ENCODE assay signal across 19 cellular contexts in the genomic region with DNA sequence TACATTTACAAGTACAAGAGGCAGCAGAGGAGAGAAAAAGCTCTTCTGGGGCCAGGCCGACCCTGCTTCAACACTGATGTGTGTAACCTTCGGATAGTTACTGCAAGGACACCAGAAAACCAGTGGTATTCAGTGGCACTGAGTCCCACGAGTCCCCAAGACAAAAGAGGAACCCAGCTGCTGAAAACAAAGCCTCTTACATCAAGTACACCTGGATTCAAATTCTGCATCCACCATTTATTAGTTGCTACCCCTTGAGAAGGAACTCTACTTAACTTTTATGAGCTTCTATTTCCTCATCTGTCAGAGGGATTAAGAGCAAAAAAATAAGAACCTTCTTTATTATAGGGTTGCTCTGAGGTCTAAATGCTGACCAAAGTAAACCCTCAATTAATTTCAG.
"Had no signal": no experiment of that assay in that cellular context is flagged by ENCODE, and none has a peak within 500 bp of the region (broad histone marks: within the 10 kb centered on the region; RNA-seq: fewer than 3 reads in every experiment).

No MANE protein-coding gene starts in this region.

- H3K4me3 ChIP-seq: esophagus squamous epithelium, hepatocyte, mucosa of descending colon, pancreas had no signal

- H3K9me3 Mint-ChIP-seq: activated naive CD4-positive, alpha-beta T cell treated with anti-CD3 and anti-CD28 coated beads, Interleukin-2, amount 10 ng/mL, durations not matched to agents 7 days and 5 days; activated T-helper 2 cell treated with anti-CD3 and anti-CD28 coated beads, Interferon-gamma antibody, Interleukin-2, Interleukin-4, amounts not matched to agents 10 μg/mL and 5 μg/mL and 100 μg/mL, durations not matched to agents 14 hours and 24 hours and 36 hours; central memory CD8-positive, alpha-beta T cell; memory B cell; stimulated activated memory B cell treated with anti-CD40 and anti-IgM and Interleukin-4, amounts not matched to agents 10 μg/mL and 1 μg/mL and 100 μg/mL, for 72 hours; T-cell had no signal

- H3K27ac Mint-ChIP-seq: activated naive CD4-positive, alpha-beta T cell treated with anti-CD3 and anti-CD28 coated beads, Interleukin-2, amount 10 ng/mL, durations not matched to agents 7 days and 5 days; activated T-helper 2 cell treated with anti-CD3 and anti-CD28 coated beads, Interferon-gamma antibody, Interleukin-2, Interleukin-4, amounts not matched to agents 10 μg/mL and 5 μg/mL and 100 μg/mL, durations not matched to agents 14 hours and 24 hours and 36 hours; memory B cell; naive thymus-derived CD4-positive, alpha-beta T cell; stimulated activated memory B cell treated with anti-CD40 and anti-IgM and Interleukin-4, amounts not matched to agents 10 μg/mL and 1 μg/mL and 100 μg/mL, for 72 hours; T-cell had no signal

- H3K27me3 Mint-ChIP-seq: activated naive CD4-positive, alpha-beta T cell treated with anti-CD3 and anti-CD28 coated beads, Interleukin-2, amount 10 ng/mL, durations not matched to agents 7 days and 5 days; central memory CD8-positive, alpha-beta T cell; memory B cell; naive thymus-derived CD4-positive, alpha-beta T cell; stimulated activated memory B cell treated with anti-CD40 and anti-IgM and Interleukin-4, amounts not matched to agents 10 μg/mL and 1 μg/mL and 100 μg/mL, for 72 hours; T-cell had no signal

- FAIRE-seq: endothelial cell of umbilical vein, keratinocyte, pancreas had no signal

- H3K4me2 ChIP-seq: hepatocyte had no signal

- ATAC-seq: activated CD4-positive, CD25-positive, alpha-beta regulatory T cell treated with anti-CD3 and anti-CD28 coated beads, Interleukin-2, amount 50 U/mL, for 24 hours; left lobe of liver; mucosa of descending colon; naive thymus-derived CD4-positive, alpha-beta T cell; pancreas; stimulated activated memory B cell treated with anti-CD40 and anti-IgM and Interleukin-4, amounts not matched to agents 10 μg/mL and 1 μg/mL and 100 μg/mL, for 72 hours; T-cell had no signal

- H2AFZ ChIP-seq: hepatocyte had no signal

- H3K9me3 ChIP-seq: esophagus squamous epithelium, mucosa of descending colon, pancreas had no signal

- H3K4me3 Mint-ChIP-seq: activated naive CD4-positive, alpha-beta T cell treated with anti-CD3 and anti-CD28 coated beads, Interleukin-2, amount 10 ng/mL, durations not matched to agents 7 days and 5 days; central memory CD8-positive, alpha-beta T cell; memory B cell; stimulated activated memory B cell treated with anti-CD40 and anti-IgM and Interleukin-4, amounts not matched to agents 10 μg/mL and 1 μg/mL and 100 μg/mL, for 72 hours; T-cell had no signal

- H3K27me3 ChIP-seq: esophagus squamous epithelium, hepatocyte, pancreas had no signal

- DNase-seq: activated naive CD4-positive, alpha-beta T cell treated with anti-CD3 and anti-CD28 coated beads, Interleukin-2, amount 10 ng/mL, durations not matched to agents 7 days and 5 days; amniotic stem cell; cortex of kidney; effector CD4-positive, alpha-beta T cell; esophagus squamous epithelium; mucosa of descending colon; naive thymus-derived CD4-positive, alpha-beta T cell; pancreas; T-cell; T-helper 9 cell had no signal

- H3K27ac ChIP-seq: esophagus squamous epithelium, hepatocyte, pancreas had no signal
